In genomic region chr19:54515156-54515555, GRCh38 we compare ENCODE assay signal across 9 cellular contexts. TPM values are rescaled to one million over a fixed set of nuclear protein-coding genes. Genes with fewer than 3 reads are reported as not detected.
"Had no signal": no experiment of that assay in that cellular context is flagged by ENCODE, and none has a peak within 500 bp of the region (broad histone marks: within the 10 kb centered on the region; RNA-seq: fewer than 3 reads in every experiment).

No MANE protein-coding gene starts in this region.

- DNase-seq: GM23248, GOT3, H7, HFFc6 had no signal

- H3K4me3 Mint-ChIP-seq: HFFc6, IgD-negative memory B cell had no signal

- H3K27ac Mint-ChIP-seq: HFFc6, IgD-negative memory B cell had no signal

- ATAC-seq: HCT116, HepG2 had no signal

- H3K36me3 Mint-ChIP-seq: IgD-negative memory B cell had no signal

RNA-seq across cellular contexts. Expression of gene LAIR2, which starts 12.5 kb away (rescaled TPM):
- total RNA-seq: GM23248, H4, H7, HFFc6, HT1080 had no signal

RNA-seq across cellular contexts. Expression of gene LILRA2, which starts 58.4 kb away (rescaled TPM):
- total RNA-seq: GM23248, H4, H7, HepG2, HFFc6, HT1080 had no signal
